Comparison of ENCODE assay signal across 9 cellular contexts in genomic region chrY:15424633-15425259, GRCh38.
DNase-seq lines count a peak whose midpoint lies in the region; ATAC-seq, FAIRE-seq and TF ChIP-seq lines count a peak whose summit lies in the region.
"Had no signal": no experiment of that assay in that cellular context is flagged by ENCODE, and none has a peak within 500 bp of the region (broad histone marks: within the 10 kb centered on the region; RNA-seq: fewer than 3 reads in every experiment).

No MANE protein-coding gene starts in this region.

- no peaks in the 10 kb centered on the region for H3K27me3 ChIP-seq in SJSA1 (replicated peaks)
- H3K27me3 ChIP-seq in gastroesophageal sphincter = no peaks in the 10 kb centered on the region
- H3K27me3 ChIP-seq in WERI-Rb-1 (ENCODE audit: insufficient read depth, low read depth, severe bottlenecking) = no peaks in the 10 kb centered on the region
- no peaks in the 10 kb centered on the region for H3K27me3 ChIP-seq in psoas muscle (ENCODE audit: insufficient read depth in 3 of 3, low read length in 2 of 3)

- intact Hi-C loops in psoas muscle (cut with DNase I) = no loop called here

- peak overlapping the region; percentile 32 for H3K4me3 ChIP-seq in SJSA1
- peak overlapping the region; percentile 48 to 81 for H3K4me3 ChIP-seq in gastroesophageal sphincter
- H3K4me3 ChIP-seq in WERI-Rb-1 (ENCODE audit: low read depth, low read length) = no peak overlapping the region
- no peak overlapping the region for H3K4me3 ChIP-seq in psoas muscle

- no peaks in the 10 kb centered on the region for H3K36me3 ChIP-seq in SJSA1
- H3K36me3 ChIP-seq in gastroesophageal sphincter = no peaks in the 10 kb centered on the region
- H3K36me3 ChIP-seq in WERI-Rb-1 = no peaks in the 10 kb centered on the region
- H3K36me3 ChIP-seq in psoas muscle (ENCODE audit: insufficient read depth in 1 of 2, low read depth in 1 of 2) = no peaks in the 10 kb centered on the region

- DNase-seq in A172 (ENCODE audit: low spot score) = peak; percentile 27
- peak; percentile 36 to 52 for DNase-seq in SJSA1 (ENCODE audit: low read depth in 1 of 2, low spot score in 2 of 2)
- no peak for DNase-seq in GOT3 (lab: John Stamatoyannopoulos, UW)
- no peak for DNase-seq in urothelium cell line (ENCODE audit: low spot score)
- no peak for DNase-seq in WERI-Rb-1
- DNase-seq in psoas muscle = no peak
- DNase-seq: MV-4-11 had no signal

- peak overlapping the region; percentile 70 for H3K27ac ChIP-seq in SJSA1
- peak overlapping the region in 2 of 4 donors; percentile 79 to 83 for H3K27ac ChIP-seq in gastroesophageal sphincter
- H3K27ac ChIP-seq in WERI-Rb-1 = no peak overlapping the region
- no peak overlapping the region for H3K27ac ChIP-seq in psoas muscle

- no peak for TF ChIP-seq POLR2A in gastroesophageal sphincter (IDR thresholded peaks at IDR 0.05)

- H3K9me3 ChIP-seq in SJSA1 (replicated peaks) (no peaks in the 10 kb centered on the region), gastroesophageal sphincter (no peaks in the 10 kb centered on the region), WERI-Rb-1 (ENCODE audit: severe bottlenecking) (no peaks in the 10 kb centered on the region), psoas muscle (no peaks in the 10 kb centered on the region)

- 0% methylated on average over 2 of the region's 6 CpGs; no CpG with 5 or more reads in 1 of the 2 donors for WGBS in gastroesophageal sphincter (ENCODE audit: low coverage in 1 of 2), 2 donors
- 0 to 2% methylated on average over 6 of the region's 6 CpGs; no CpG with 5 or more reads in 1 of the 3 donors for WGBS in psoas muscle, 3 donors

- TF ChIP-seq CTCF in gastroesophageal sphincter (IDR thresholded peaks at IDR 0.05) = no peak
- TF ChIP-seq CTCF in WERI-Rb-1 (IDR thresholded peaks at IDR 0.05; ENCODE audit: low read depth, low read length) = no peak
- no peak for TF ChIP-seq CTCF in psoas muscle (IDR thresholded peaks at IDR 0.05)

- no peak for TF ChIP-seq EP300 in gastroesophageal sphincter (IDR thresholded peaks at IDR 0.05)

- no peak for FAIRE-seq in urothelium cell line (lab: Jason Lieb, UNC)

- H3K4me1 ChIP-seq in SJSA1 (replicated peaks) (peaks cover 8% of the 10 kb centered on the region), gastroesophageal sphincter (peaks cover 0 to 17% (median 0%) of the 10 kb centered on the region in 3 donors), psoas muscle (no peaks in the 10 kb centered on the region)

- ATAC-seq in GM19397 (IDR thresholded peaks at IDR 0.05; ENCODE audit: unreplicated experiment) = peak; percentile 92
- ATAC-seq in gastroesophageal sphincter = no peak
- ATAC-seq in psoas muscle = no peak

Comparison
In these comparisons a context has a peak if more than half of its experiments do, and no peak if none do; other contexts are left out.
1. DNase-seq: peak in A172 (single experiment) and SJSA1 (2 of 2); none in GOT3 (single experiment), urothelium cell line (single experiment), WERI-Rb-1 (single experiment) and psoas muscle (0 of 2).
2. H3K4me3 ChIP-seq: peak in SJSA1 (single experiment) and gastroesophageal sphincter (2 of 2); none in WERI-Rb-1 (single experiment) and psoas muscle (single experiment).